1 cellular context compared by ENCODE assay signal in the genomic region with DNA sequence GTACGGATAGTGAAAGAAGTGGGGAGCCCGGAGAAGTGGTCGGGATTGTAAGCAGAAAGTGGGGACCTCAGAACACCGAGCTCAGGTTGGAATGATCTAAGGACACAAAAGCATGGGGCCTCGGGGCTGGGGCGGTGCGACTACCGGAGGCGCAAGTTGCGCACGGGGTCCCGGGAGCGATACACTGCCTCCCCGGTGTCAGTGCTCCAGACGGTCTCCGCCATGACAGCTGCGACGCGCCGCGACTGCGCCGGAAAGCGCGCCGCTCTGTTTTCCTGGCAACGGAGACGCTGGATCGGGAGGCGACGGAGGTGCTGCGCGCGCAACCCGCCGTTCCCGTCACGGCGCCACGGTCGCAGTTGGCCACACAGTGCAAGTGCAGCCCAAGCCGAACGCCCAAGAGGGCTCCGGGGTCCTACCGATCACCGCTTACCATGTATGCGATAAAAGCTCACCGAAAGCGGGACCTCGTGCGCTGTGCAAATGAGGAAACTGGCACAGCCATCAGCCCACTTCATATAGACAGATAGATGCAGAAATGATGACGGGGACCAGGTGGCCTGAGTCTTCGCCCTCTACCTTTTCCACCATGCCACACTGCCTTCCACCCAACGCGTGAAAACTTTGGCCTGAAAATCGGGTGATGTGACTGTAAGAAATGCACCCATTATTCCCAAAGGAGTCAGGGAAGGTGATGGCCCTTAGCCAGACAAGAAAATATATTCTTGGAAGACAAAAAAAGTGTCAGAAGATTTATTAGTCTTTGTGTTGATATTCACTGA.
TF ChIP-seq lines count a peak whose summit lies in the region.

Gene MKS1 (minus strand): TSS at position 249 of the 782 bp plus-strand sequence. CDS start 25 bp downstream, at position 224.

TF ChIP-seq in HepG2, 621 proteins besides CTCF, POLR2A, EP300 and RAD21 (continued from another document and continues in another):
- TF ChIP-seq ZNF569 (CRISPR knock-in tag; IDR thresholded peaks at IDR 0.05; ENCODE audit: borderline replicate concordance) (no peak), SNRNP70 (IDR thresholded peaks at IDR 0.05; ENCODE audit: low read depth, low read length) (no peak), MED13 (CRISPR knock-in tag; IDR thresholded peaks at IDR 0.05) (peak; percentile 45; the same call in 1 of the 2 replicates), ZNF800 (CRISPR knock-in tag; IDR thresholded peaks at IDR 0.05) (peak; percentile 97), ZNF44 (CRISPR knock-in tag; IDR thresholded peaks at IDR 0.05) (peak; percentile 86), FIP1L1 (IDR thresholded peaks at IDR 0.05; ENCODE audit: borderline replicate concordance, insufficient read depth, low read depth, low read length) (no peak), ZNF7 (CRISPR knock-in tag; IDR thresholded peaks at IDR 0.05) (0 out of 2 replicates have a peak, but pooled peaks have one; percentile 9), MXD4 (CRISPR knock-in tag; IDR thresholded peaks at IDR 0.05) (peak; percentile 82), PHF20 (CRISPR knock-in tag; IDR thresholded peaks at IDR 0.05) (peak; percentile 97), ZNF576 (CRISPR knock-in tag; IDR thresholded peaks at IDR 0.05) (peak; percentile 66; the same call in 1 of the 2 replicates), NBN (conservative IDR thresholded peaks at IDR 0.05) (no peak), GRHL1 (CRISPR knock-in tag; conservative IDR thresholded peaks at IDR 0.05) (no peak), JUNB (CRISPR knock-in tag; IDR thresholded peaks at IDR 0.05; ENCODE audit: borderline replicate concordance) (no peak), ZNF530 (CRISPR knock-in tag; IDR thresholded peaks at IDR 0.05; ENCODE audit: low read depth) (no peak), E2F5 (CRISPR knock-in tag; conservative IDR thresholded peaks at IDR 0.05) (no peak), CREB3 (CRISPR knock-in tag; IDR thresholded peaks at IDR 0.05) (peak; percentile 88; the same call in 1 of the 2 replicates), BRD4 (CRISPR knock-in tag; IDR thresholded peaks at IDR 0.05) (peak; percentile 95), NPAS2 (CRISPR knock-in tag; IDR thresholded peaks at IDR 0.05; ENCODE audit: borderline replicate concordance) (no peak), RCOR2 (CRISPR knock-in tag; IDR thresholded peaks at IDR 0.05) (no peak), ARNT (IDR thresholded peaks at IDR 0.05) (no peak), ISL2 (CRISPR knock-in tag; IDR thresholded peaks at IDR 0.05) (peak; percentile 62; the same call in 1 of the 2 replicates), ZNF17 (CRISPR knock-in tag; IDR thresholded peaks at IDR 0.05) (0 out of 2 replicates have a peak, but pooled peaks have one; percentile 79), ZNF83 (CRISPR knock-in tag; IDR thresholded peaks at IDR 0.05; ENCODE audit: borderline replicate concordance) (peak; percentile 88), CERS6 (CRISPR knock-in tag; IDR thresholded peaks at IDR 0.05) (no peak), MLX (CRISPR knock-in tag; IDR thresholded peaks at IDR 0.05) (no peak), CEBPB (IDR thresholded peaks at IDR 0.05; ENCODE audit: borderline replicate concordance, low read depth, low read length) (no peak), ZNF616 (CRISPR knock-in tag; IDR thresholded peaks at IDR 0.05; ENCODE audit: low read depth) (no peak), SSRP1 (CRISPR knock-in tag; IDR thresholded peaks at IDR 0.05) (no peak), ZMAT3 (CRISPR knock-in tag; conservative IDR thresholded peaks at IDR 0.05) (peak; percentile 87; the same call in 1 of the 2 replicates), NFE2L2 (IDR thresholded peaks at IDR 0.05; ENCODE audit: low read length) (no peak), FOXO1 (CRISPR knock-in tag; IDR thresholded peaks at IDR 0.05) (peak; percentile 47), ATF1 (CRISPR knock-in tag; IDR thresholded peaks at IDR 0.05) (peak; percentile 92), PAX8 (CRISPR knock-in tag; IDR thresholded peaks at IDR 0.05; ENCODE audit: borderline replicate concordance) (no peak; the same call in 1 of the 2 replicates), ZBTB20 (CRISPR knock-in tag; IDR thresholded peaks at IDR 0.05; ENCODE audit: borderline replicate concordance, low read depth) (no peak; the same call in 1 of the 2 replicates), ASH2L (IDR thresholded peaks at IDR 0.05; ENCODE audit: insufficient read length, low read depth, low read length) (peak; percentile 44), FOSL2 (CRISPR knock-in tag; IDR thresholded peaks at IDR 0.05) (peak; percentile 37; the same call in 1 of the 2 replicates), ZNF629 (CRISPR knock-in tag; conservative IDR thresholded peaks at IDR 0.05) (no peak; the same call in none of the 2 replicates)
- TF ChIP-seq, protein P1, sequence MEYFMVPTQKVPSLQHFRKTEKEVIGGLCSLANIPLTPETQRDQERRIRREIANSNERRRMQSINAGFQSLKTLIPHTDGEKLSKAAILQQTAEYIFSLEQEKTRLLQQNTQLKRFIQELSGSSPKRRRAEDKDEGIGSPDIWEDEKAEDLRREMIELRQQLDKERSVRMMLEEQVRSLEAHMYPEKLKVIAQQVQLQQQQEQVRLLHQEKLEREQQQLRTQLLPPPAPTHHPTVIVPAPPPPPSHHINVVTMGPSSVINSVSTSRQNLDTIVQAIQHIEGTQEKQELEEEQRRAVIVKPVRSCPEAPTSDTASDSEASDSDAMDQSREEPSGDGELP (IDR thresholded peaks at IDR 0.05; ENCODE audit: borderline replicate concordance, low read depth) = peak; percentile 79; the same call in 1 of the 2 replicates
- TF ChIP-seq, protein P2, sequence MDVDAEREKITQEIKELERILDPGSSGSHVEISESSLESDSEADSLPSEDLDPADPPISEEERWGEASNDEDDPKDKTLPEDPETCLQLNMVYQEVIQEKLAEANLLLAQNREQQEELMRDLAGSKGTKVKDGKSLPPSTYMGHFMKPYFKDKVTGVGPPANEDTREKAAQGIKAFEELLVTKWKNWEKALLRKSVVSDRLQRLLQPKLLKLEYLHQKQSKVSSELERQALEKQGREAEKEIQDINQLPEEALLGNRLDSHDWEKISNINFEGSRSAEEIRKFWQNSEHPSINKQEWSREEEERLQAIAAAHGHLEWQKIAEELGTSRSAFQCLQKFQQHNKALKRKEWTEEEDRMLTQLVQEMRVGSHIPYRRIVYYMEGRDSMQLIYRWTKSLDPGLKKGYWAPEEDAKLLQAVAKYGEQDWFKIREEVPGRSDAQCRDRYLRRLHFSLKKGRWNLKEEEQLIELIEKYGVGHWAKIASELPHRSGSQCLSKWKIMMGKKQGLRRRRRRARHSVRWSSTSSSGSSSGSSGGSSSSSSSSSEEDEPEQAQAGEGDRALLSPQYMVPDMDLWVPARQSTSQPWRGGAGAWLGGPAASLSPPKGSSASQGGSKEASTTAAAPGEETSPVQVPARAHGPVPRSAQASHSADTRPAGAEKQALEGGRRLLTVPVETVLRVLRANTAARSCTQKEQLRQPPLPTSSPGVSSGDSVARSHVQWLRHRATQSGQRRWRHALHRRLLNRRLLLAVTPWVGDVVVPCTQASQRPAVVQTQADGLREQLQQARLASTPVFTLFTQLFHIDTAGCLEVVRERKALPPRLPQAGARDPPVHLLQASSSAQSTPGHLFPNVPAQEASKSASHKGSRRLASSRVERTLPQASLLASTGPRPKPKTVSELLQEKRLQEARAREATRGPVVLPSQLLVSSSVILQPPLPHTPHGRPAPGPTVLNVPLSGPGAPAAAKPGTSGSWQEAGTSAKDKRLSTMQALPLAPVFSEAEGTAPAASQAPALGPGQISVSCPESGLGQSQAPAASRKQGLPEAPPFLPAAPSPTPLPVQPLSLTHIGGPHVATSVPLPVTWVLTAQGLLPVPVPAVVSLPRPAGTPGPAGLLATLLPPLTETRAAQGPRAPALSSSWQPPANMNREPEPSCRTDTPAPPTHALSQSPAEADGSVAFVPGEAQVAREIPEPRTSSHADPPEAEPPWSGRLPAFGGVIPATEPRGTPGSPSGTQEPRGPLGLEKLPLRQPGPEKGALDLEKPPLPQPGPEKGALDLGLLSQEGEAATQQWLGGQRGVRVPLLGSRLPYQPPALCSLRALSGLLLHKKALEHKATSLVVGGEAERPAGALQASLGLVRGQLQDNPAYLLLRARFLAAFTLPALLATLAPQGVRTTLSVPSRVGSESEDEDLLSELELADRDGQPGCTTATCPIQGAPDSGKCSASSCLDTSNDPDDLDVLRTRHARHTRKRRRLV (CRISPR knock-in tag; IDR thresholded peaks at IDR 0.05) = peak; percentile 82; the same call in 1 of the 2 replicates
- TF ChIP-seq, protein P3, sequence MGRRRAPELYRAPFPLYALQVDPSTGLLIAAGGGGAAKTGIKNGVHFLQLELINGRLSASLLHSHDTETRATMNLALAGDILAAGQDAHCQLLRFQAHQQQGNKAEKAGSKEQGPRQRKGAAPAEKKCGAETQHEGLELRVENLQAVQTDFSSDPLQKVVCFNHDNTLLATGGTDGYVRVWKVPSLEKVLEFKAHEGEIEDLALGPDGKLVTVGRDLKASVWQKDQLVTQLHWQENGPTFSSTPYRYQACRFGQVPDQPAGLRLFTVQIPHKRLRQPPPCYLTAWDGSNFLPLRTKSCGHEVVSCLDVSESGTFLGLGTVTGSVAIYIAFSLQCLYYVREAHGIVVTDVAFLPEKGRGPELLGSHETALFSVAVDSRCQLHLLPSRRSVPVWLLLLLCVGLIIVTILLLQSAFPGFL (CRISPR knock-in tag; IDR thresholded peaks at IDR 0.05) = 0 out of 2 replicates have a peak, but pooled peaks have one; percentile 32
- TF ChIP-seq, protein P4, sequence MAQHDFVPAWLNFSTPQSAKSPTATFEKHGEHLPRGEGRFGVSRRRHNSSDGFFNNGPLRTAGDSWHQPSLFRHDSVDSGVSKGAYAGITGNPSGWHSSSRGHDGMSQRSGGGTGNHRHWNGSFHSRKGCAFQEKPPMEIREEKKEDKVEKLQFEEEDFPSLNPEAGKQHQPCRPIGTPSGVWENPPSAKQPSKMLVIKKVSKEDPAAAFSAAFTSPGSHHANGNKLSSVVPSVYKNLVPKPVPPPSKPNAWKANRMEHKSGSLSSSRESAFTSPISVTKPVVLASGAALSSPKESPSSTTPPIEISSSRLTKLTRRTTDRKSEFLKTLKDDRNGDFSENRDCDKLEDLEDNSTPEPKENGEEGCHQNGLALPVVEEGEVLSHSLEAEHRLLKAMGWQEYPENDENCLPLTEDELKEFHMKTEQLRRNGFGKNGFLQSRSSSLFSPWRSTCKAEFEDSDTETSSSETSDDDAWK (CRISPR knock-in tag; IDR thresholded peaks at IDR 0.05) = no peak
